In genomic region chr22:50622723-50623327, GRCh38 we compare ENCODE assay signal across 1 cellular context.
TF ChIP-seq lines count a peak whose summit lies in the region.

No MANE protein-coding gene starts in this region.

TF ChIP-seq in H1, 55 proteins besides CTCF, POLR2A, EP300 and RAD21:
- TF ChIP-seq CBX8 (IDR thresholded peaks at IDR 0.05; ENCODE audit: borderline replicate concordance, low read depth, low read length), result no peak
- no peak for TF ChIP-seq JUN (IDR thresholded peaks at IDR 0.05; ENCODE audit: low read depth, low read length)
- no peak for TF ChIP-seq SRF (IDR thresholded peaks at IDR 0.05; ENCODE audit: low read depth, low read length)
- TF ChIP-seq EGR1 (IDR thresholded peaks at IDR 0.05; ENCODE audit: borderline replicate concordance, low read depth, low read length), result no peak
- TF ChIP-seq SP4 (IDR thresholded peaks at IDR 0.05; ENCODE audit: low read length), result no peak
- no peak for TF ChIP-seq ATF3 (IDR thresholded peaks at IDR 0.05; ENCODE audit: insufficient read depth, low read depth, low read length)
- no peak for TF ChIP-seq PHF8 (conservative IDR thresholded peaks at IDR 0.05; ENCODE audit: low read depth, low read length)
- no peak for TF ChIP-seq GTF2F1 (IDR thresholded peaks at IDR 0.05; ENCODE audit: borderline replicate concordance, low read depth, low read length)
- no peak for TF ChIP-seq ATF2 (IDR thresholded peaks at IDR 0.05; ENCODE audit: low read length)
- no peak for TF ChIP-seq RXRA (IDR thresholded peaks at IDR 0.05; ENCODE audit: insufficient read depth, low read depth, low read length)
- TF ChIP-seq CEBPB (IDR thresholded peaks at IDR 0.05; ENCODE audit: low read depth, low read length), result no peak
